10 cellular contexts compared by ENCODE assay signal in genomic region chr16:15607700-15608396, GRCh38. TPM values are rescaled to one million over a fixed set of nuclear protein-coding genes. Genes with fewer than 3 reads are reported as not detected.
DNase-seq lines count a peak whose midpoint lies in the region; ATAC-seq and TF ChIP-seq lines count a peak whose summit lies in the region.
"Had no signal": no experiment of that assay in that cellular context is flagged by ENCODE, and none has a peak within 500 bp of the region (broad histone marks: within the 10 kb centered on the region; RNA-seq: fewer than 3 reads in every experiment).

No MANE protein-coding gene starts in this region.

- H3K27me3 ChIP-seq in liver (ENCODE audit: control insufficient read depth in 4 of 4, insufficient read depth in 4 of 4, low read length in 3 of 4) (no peaks in the 10 kb centered on the region), subcutaneous abdominal adipose tissue (ENCODE audit: control insufficient read depth in 5 of 5, insufficient read depth in 4 of 5, low read length in 5 of 5) (no peaks in the 10 kb centered on the region)

- H3K36me3 ChIP-seq in liver (ENCODE audit: control insufficient read depth in 4 of 4, insufficient read depth in 3 of 4, low read depth in 1 of 4, low read length in 3 of 4) (peaks cover 3 to 31% (median 20%) of the 10 kb centered on the region in 4 donors), subcutaneous abdominal adipose tissue (ENCODE audit: control insufficient read depth in 5 of 5, insufficient read depth in 5 of 5, low read length in 5 of 5) (peaks cover 27 to 92% (median 85%) of the 10 kb centered on the region in 5 donors)

- DNase-seq in NCI-H2227 (lab: John Stamatoyannopoulos, UW; ENCODE audit: unreplicated experiment) = peak; percentile 16
- DNase-seq in NCI-H2227 treated with DMSO at 0.1 percent for 48 hours (lab: John Stamatoyannopoulos, UW) = no peak
- peak; percentile 52 to 62 for DNase-seq in cardiac fibroblast (ENCODE audit: low read depth in 2 of 2)
- no peak for DNase-seq in GM20000 (ENCODE audit: low spot score)
- DNase-seq: effector memory CD4-positive, alpha-beta T cell; NCI-H510A treated with DMSO at 0.1 percent for 48 hours had no signal

- H3K9ac ChIP-seq in liver (ENCODE audit: low read depth in 1 of 2, low read length in 2 of 2) = peak overlapping the region; percentile 22 to 94
- H3K9ac ChIP-seq in subcutaneous abdominal adipose tissue (ENCODE audit: low read length in 5 of 5) = no peak overlapping the region

- H3K4me3 ChIP-seq in cardiac fibroblast (replicated peaks in 1 of 2; ENCODE audit: low read depth in 2 of 2, low read length in 2 of 2) (no peak overlapping the region), liver (ENCODE audit: low read depth in 1 of 3, low read length in 3 of 3) (no peak overlapping the region), subcutaneous abdominal adipose tissue (ENCODE audit: low read depth in 1 of 5, low read length in 5 of 5) (no peak overlapping the region)

- no peak for TF ChIP-seq CTCF in cardiac fibroblast (IDR thresholded peaks at IDR 0.05; ENCODE audit: low read depth, low read length)
- no peak for TF ChIP-seq CTCF in liver (IDR thresholded peaks at IDR 0.05; ENCODE audit: low read depth, low read length, missing input control)
- no peak for TF ChIP-seq CTCF in GM20000 (IDR thresholded peaks at IDR 0.05; ENCODE audit: extremely low read depth, missing control alignments)

- H3K9me3 ChIP-seq in liver (ENCODE audit: control insufficient read depth in 4 of 4, low read length in 3 of 4) (no peaks in the 10 kb centered on the region), subcutaneous abdominal adipose tissue (ENCODE audit: control insufficient read depth in 5 of 5, low read length in 5 of 5) (no peaks in the 10 kb centered on the region)

- TF ChIP-seq RAD21 in liver (IDR thresholded peaks at IDR 0.05) = peak; percentile 39 to 71

- peak overlapping the region; percentile 83 to 97 for H3K27ac ChIP-seq in liver (ENCODE audit: low read depth in 1 of 2, low read length in 2 of 2)
- peak overlapping the region; percentile 65 for H3K27ac ChIP-seq in subcutaneous abdominal adipose tissue (ENCODE audit: low read depth, low read length)

- H3K4me1 ChIP-seq in liver (ENCODE audit: control insufficient read depth in 4 of 4, insufficient read depth in 4 of 4, low read length in 3 of 4) = peaks cover 11 to 54% (median 46%) of the 10 kb centered on the region in 4 donors
- H3K4me1 ChIP-seq in subcutaneous abdominal adipose tissue (ENCODE audit: control insufficient read depth in 5 of 5, insufficient read depth in 5 of 5, low read length in 5 of 5) = peaks cover 4 to 26% (median 7%) of the 10 kb centered on the region in 5 donors

- ATAC-seq in GM19397 (IDR thresholded peaks at IDR 0.05; ENCODE audit: unreplicated experiment) (no peak), GM19463 (IDR thresholded peaks at IDR 0.05; ENCODE audit: unreplicated experiment) (no peak)

- WGBS in liver = 28% methylated on average over 13 of the region's 13 CpGs

TF ChIP-seq in liver, 16 proteins besides CTCF, POLR2A, EP300 and RAD21:
- peak; percentile 42 to 62 for TF ChIP-seq EGR1 (IDR thresholded peaks at IDR 0.05; ENCODE audit: low read depth in 2 of 2)
- TF ChIP-seq SP1 (IDR thresholded peaks at IDR 0.05) = peak; percentile 98
- peak in 1 of 2 donors; percentile 42 for TF ChIP-seq GABPA (IDR thresholded peaks at IDR 0.05 in 1 of 2, conservative IDR thresholded peaks at IDR 0.05 in 1 of 2)
- no peak for TF ChIP-seq FOXA1 (IDR thresholded peaks at IDR 0.05)
- no peak for TF ChIP-seq YY1 (IDR thresholded peaks at IDR 0.05)
- peak; percentile 83 for TF ChIP-seq NR2F2 (IDR thresholded peaks at IDR 0.05)
- TF ChIP-seq MAX (IDR thresholded peaks at IDR 0.05) = peak; percentile 81
- peak; percentile 93 to 95 for TF ChIP-seq HNF4A (conservative IDR thresholded peaks at IDR 0.05)
- TF ChIP-seq HNF4G (IDR thresholded peaks at IDR 0.05) = peak; percentile 84
- peak; percentile 98 to 99 for TF ChIP-seq RXRA (IDR thresholded peaks at IDR 0.05)
- no peak for TF ChIP-seq FOXA2 (IDR thresholded peaks at IDR 0.05)
- TF ChIP-seq ZBTB33 (IDR thresholded peaks at IDR 0.05) = no peak
- no peak for TF ChIP-seq TAF1 (conservative IDR thresholded peaks at IDR 0.05)
- TF ChIP-seq ATF3 (IDR thresholded peaks at IDR 0.05) = peak; percentile 73
- peak; percentile 69 for TF ChIP-seq REST (IDR thresholded peaks at IDR 0.05)
- peak; percentile 78 to 90 for TF ChIP-seq JUND (IDR thresholded peaks at IDR 0.05)

RNA-seq across cellular contexts. Expression of gene MARF1, which starts 35.1 kb away (rescaled TPM):
- total RNA-seq in liver = 10 to 100 TPM; 16.5 to 19.8 TPM
- 1 to 10 TPM; 7.0 to 8.6 TPM for polyA plus RNA-seq in liver

RNA-seq across cellular contexts. Expression of gene NDE1, which starts 42.2 kb away (rescaled TPM):
- 10 to 100 TPM in 1 of 2 donors, 1 to 10 TPM in 1; 5.8 to 17.3 TPM for total RNA-seq in liver
- 1 to 10 TPM; 2.5 to 3.0 TPM for polyA plus RNA-seq in liver

Comparison
In these comparisons a context has a peak if more than half of its experiments do, and no peak if none do; other contexts are left out.
1. DNase-seq: peak in NCI-H2227 (single experiment) and cardiac fibroblast (2 of 2); none in NCI-H2227 treated with DMSO at 0.1 percent for 48 hours (single experiment) and GM20000 (single experiment).
2. H3K9ac ChIP-seq: peak in liver (2 of 2); none in subcutaneous abdominal adipose tissue (0 of 5).